In the genomic region with DNA sequence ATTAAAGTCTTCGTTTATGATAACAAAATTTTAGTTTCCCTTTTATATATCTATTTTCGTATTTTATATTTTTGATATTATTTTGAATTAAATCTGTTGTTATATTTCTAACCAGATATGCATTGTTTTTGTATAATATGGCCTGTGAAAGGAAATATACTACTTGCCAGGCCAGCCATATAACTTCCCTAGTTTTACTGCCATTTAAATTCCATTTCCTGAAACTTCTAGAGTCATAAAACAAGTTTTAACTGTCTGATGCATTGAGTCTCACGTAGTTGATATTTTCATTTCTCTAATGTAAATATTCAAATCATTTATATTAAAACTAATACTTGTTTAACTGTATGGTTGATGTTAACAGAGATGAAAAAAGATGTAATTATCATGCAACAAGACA, we compare ENCODE assay signal across 9 cellular contexts.
"Had no signal": no experiment of that assay in that cellular context is flagged by ENCODE, and none has a peak within 500 bp of the region (broad histone marks: within the 10 kb centered on the region; RNA-seq: fewer than 3 reads in every experiment).

No MANE protein-coding gene starts in this region.

- DNase-seq: GM23248, GOT3, H7, HFFc6, IMR-90 had no signal

- H3K4me3 ChIP-seq: GM23248, HAP-1, K562 had no signal

- H3K9me3 Mint-ChIP-seq: HFFc6 had no signal

- H3K4me1 ChIP-seq: HAP-1 had no signal

- H3K4me3 Mint-ChIP-seq: HFFc6 had no signal

- H3K27ac Mint-ChIP-seq: HFFc6 had no signal

- H3K27ac ChIP-seq: GM23248 had no signal

- H3K9me3 ChIP-seq: HAP-1 had no signal

- FAIRE-seq: HTR-8/SVneo, K562 had no signal

- ATAC-seq: HCT116, K562 had no signal
